1 cellular context compared by ENCODE assay signal in the genomic region with DNA sequence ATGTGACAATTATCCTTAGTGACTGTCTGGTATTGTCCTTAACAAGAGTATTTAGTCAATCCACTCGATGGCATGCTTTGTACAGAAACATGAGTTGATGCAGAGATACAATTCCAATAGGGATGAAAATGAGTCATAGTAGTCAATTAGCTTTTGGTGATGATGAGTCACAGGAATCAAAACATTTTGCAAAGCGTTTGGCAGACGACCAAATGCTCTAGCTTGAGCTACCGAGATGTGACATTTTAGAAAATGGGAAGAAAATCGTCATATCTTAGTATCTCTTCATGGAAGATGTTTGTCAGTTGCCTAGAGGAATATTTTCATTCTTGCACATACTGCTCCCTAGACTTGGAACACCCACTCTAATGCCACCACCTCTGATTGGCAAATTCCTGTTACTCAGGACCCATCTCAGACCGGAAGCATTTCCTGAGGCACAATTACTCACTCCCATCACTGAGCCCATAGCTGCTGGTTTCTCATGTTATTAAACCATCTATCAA.
TF ChIP-seq lines count a peak whose summit lies in the region.

No MANE protein-coding gene starts in this region.

TF ChIP-seq in endothelial cell of umbilical vein, 7 proteins besides CTCF, POLR2A, EP300 and RAD21:
- TF ChIP-seq MYC (IDR thresholded peaks at IDR 0.05; ENCODE audit: low read depth, low read length) (no peak), GATA2 (IDR thresholded peaks at IDR 0.05; ENCODE audit: insufficient read depth, insufficient read length, low read depth, low read length) (peak; percentile 53), FOS (IDR thresholded peaks at IDR 0.05; ENCODE audit: borderline replicate concordance, insufficient read depth, low read length) (peak; percentile 98), POLR2AphosphoS5 (IDR thresholded peaks at IDR 0.05; ENCODE audit: insufficient read depth, low read depth, low read length) (peak; percentile 31), EZH2 (IDR thresholded peaks at IDR 0.05; ENCODE audit: borderline replicate concordance, low read depth, low read length, severe bottlenecking) (no peak), JUN (IDR thresholded peaks at IDR 0.05; ENCODE audit: borderline replicate concordance, insufficient read depth, insufficient read length, low read depth) (peak; percentile 98)
- TF ChIP-seq, protein P1, sequence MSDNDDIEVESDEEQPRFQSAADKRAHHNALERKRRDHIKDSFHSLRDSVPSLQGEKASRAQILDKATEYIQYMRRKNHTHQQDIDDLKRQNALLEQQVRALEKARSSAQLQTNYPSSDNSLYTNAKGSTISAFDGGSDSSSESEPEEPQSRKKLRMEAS (IDR thresholded peaks at IDR 0.05; ENCODE audit: insufficient read depth, insufficient read length) = no peak
TF ChIP-seq in endothelial cell of umbilical vein: peak in this region for 4.
